Comparison of ENCODE assay signal across 9 cellular contexts in genomic region chr22:50641696-50642607, GRCh38. TPM values are rescaled to one million over a fixed set of nuclear protein-coding genes. Genes with fewer than 3 reads are reported as not detected.
DNase-seq lines count a peak whose midpoint lies in the region; ATAC-seq and TF ChIP-seq lines count a peak whose summit lies in the region.
"Had no signal": no experiment of that assay in that cellular context is flagged by ENCODE, and none has a peak within 500 bp of the region (broad histone marks: within the 10 kb centered on the region; RNA-seq: fewer than 3 reads in every experiment).

No MANE protein-coding gene starts in this region.

- no peak for TF ChIP-seq POLR2A in adrenal gland (IDR thresholded peaks at IDR 0.05)

- WGBS in adrenal gland, 4 donors, result 26 to 47% (median 35%) methylated on average over 12 to 17 of the region's 17 CpGs
- no CpG with 5 or more reads among the region's 17 CpGs for WGBS in trophoblast cell (ENCODE audit: extremely low coverage, insufficient coverage, insufficient read length)

- H2AFZ ChIP-seq in trophoblast cell (ENCODE audit: insufficient read depth, low read length, poor library complexity), result no peak overlapping the region

- no peak overlapping the region for H2BK120ac ChIP-seq in trophoblast cell (ENCODE audit: insufficient read depth, low read length, poor library complexity)

- H3K79me2 ChIP-seq in trophoblast cell (ENCODE audit: control insufficient read depth, insufficient read depth, low read length, poor library complexity), result no peaks in the 10 kb centered on the region

- no peak overlapping the region for H3K14ac ChIP-seq in trophoblast cell (ENCODE audit: low read length)

- no peak overlapping the region for H2BK5ac ChIP-seq in trophoblast cell (ENCODE audit: low read depth, low read length, poor library complexity)

- H3K4me2 ChIP-seq in trophoblast cell (ENCODE audit: low read length), result no peak overlapping the region

- no peak overlapping the region for H4K12ac ChIP-seq in trophoblast cell (ENCODE audit: low read depth, low read length)

- H3K27me3 ChIP-seq in adrenal gland (peaks cover 19% of the 10 kb centered on the region), right atrium auricular region (no peaks in the 10 kb centered on the region), trophoblast cell (ENCODE audit: insufficient read depth, low read length) (peaks cover 3% of the 10 kb centered on the region)

- no peak overlapping the region for H3K4ac ChIP-seq in trophoblast cell (ENCODE audit: low read depth, low read length)

- H3K9ac ChIP-seq in trophoblast cell (ENCODE audit: low read length), result no peak overlapping the region

- no peaks in the 10 kb centered on the region for H3K79me1 ChIP-seq in trophoblast cell (ENCODE audit: low read length)

- peak in 5 of 6 experiments; percentile 21 to 39 (median 35) for TF ChIP-seq CTCF in adrenal gland (IDR thresholded peaks at IDR 0.05)
- TF ChIP-seq CTCF in right atrium auricular region (IDR thresholded peaks at IDR 0.05), result peak in 1 of 2 donors; percentile 61

- H4K91ac ChIP-seq in trophoblast cell (ENCODE audit: low read depth, low read length), result no peak overlapping the region

- H3K4me1 ChIP-seq in adrenal gland (replicated peaks in 1 of 2) (peaks cover 0 to 7% of the 10 kb centered on the region in 2 donors), right atrium auricular region (peaks cover 0 to 18% of the 10 kb centered on the region in 2 donors), trophoblast cell (ENCODE audit: control insufficient read depth in 1 of 2, insufficient read depth in 2 of 2, low read length in 2 of 2) (peaks cover 3 to 4% of the 10 kb centered on the region in 2 experiments)

- H2AK5ac ChIP-seq in trophoblast cell (ENCODE audit: low read length), result no peak overlapping the region

- no peak overlapping the region for H3K18ac ChIP-seq in trophoblast cell (ENCODE audit: low read length)

- no peak overlapping the region for H4K8ac ChIP-seq in trophoblast cell (ENCODE audit: low read depth, low read length)

- DNase-seq in GM04504 (ENCODE audit: low read depth) (peak; percentile 3), adrenal gland (peak in 2 of 7 donors; percentile 41 to 66), right atrium auricular region (ENCODE audit: low spot score) (no peak), posterior vena cava (ENCODE audit: low spot score) (peak; percentile 74), NK-92 (lab: John Stamatoyannopoulos, UW; ENCODE audit: unreplicated experiment) (no peak), T1000 (lab: John Stamatoyannopoulos, UW) (no peak), trophoblast cell (no peak)
- DNase-seq: effector CD8-positive, alpha-beta T cell had no signal

- ATAC-seq in HG02759 (IDR thresholded peaks at IDR 0.05; ENCODE audit: unreplicated experiment), result no peak

- H2BK12ac ChIP-seq in trophoblast cell (ENCODE audit: low read length), result no peak overlapping the region

- H3K9me3 ChIP-seq in adrenal gland (replicated peaks in 1 of 3) (no peaks in the 10 kb centered on the region), right atrium auricular region (no peaks in the 10 kb centered on the region), trophoblast cell (ENCODE audit: insufficient read depth, low read depth, low read length) (peaks cover 2% of the 10 kb centered on the region)

- H3K27ac ChIP-seq in adrenal gland, result peak overlapping the region in 1 of 5 donors; percentile 58
- H3K27ac ChIP-seq in right atrium auricular region, result peak overlapping the region; percentile 51 to 55
- H3K27ac ChIP-seq in trophoblast cell (ENCODE audit: low read depth, low read length), result no peak overlapping the region

- intact Hi-C loops in adrenal gland (cut with DNase I) (no loop called here), posterior vena cava (cut with DNase I) (no loop called here)

- no peak overlapping the region for H3K23ac ChIP-seq in trophoblast cell (ENCODE audit: low read length)

- H3K4me3 ChIP-seq in adrenal gland (no peak overlapping the region), right atrium auricular region (no peak overlapping the region), trophoblast cell (ENCODE audit: low read depth, low read length) (no peak overlapping the region)

- H3K36me3 ChIP-seq in adrenal gland (replicated peaks in 1 of 2) (no peaks in the 10 kb centered on the region), right atrium auricular region (no peaks in the 10 kb centered on the region), trophoblast cell (ENCODE audit: control insufficient read depth in 1 of 2, insufficient read depth in 2 of 2, low read length in 2 of 2) (no peaks in the 10 kb centered on the region)

RNA-seq across cellular contexts. Expression of gene ARSA, which starts 14.0 kb away (rescaled TPM):
- total RNA-seq in adrenal gland (10 to 100 TPM; 35.6 to 87.8 (median 67.5) TPM), right atrium auricular region (10 to 100 TPM; 30.7 to 38.9 TPM), posterior vena cava (10 to 100 TPM; 21.8 to 29.4 TPM)
- polyA plus RNA-seq in adrenal gland, result 100 to 1,000 TPM in 2 of 3 donors, 1 to 10 TPM in 1; 5.5 to 168 (median 103) TPM
- 17.7 and 18.7 TPM in 2 replicates for polyA plus RNA-seq in trophoblast cell (2013)

RNA-seq across cellular contexts. Expression of gene SHANK3, which starts 30.7 kb away (rescaled TPM):
- 10 to 100 TPM in 3 of 8 donors, 1 to 10 TPM in 5; 5.4 to 26.1 (median 9.8) TPM for total RNA-seq in adrenal gland
- polyA plus RNA-seq in adrenal gland, result 10 to 100 TPM in 2 of 3 donors, under 1 TPM in 1; 0.88 to 44.0 (median 21.3) TPM
- total RNA-seq in right atrium auricular region, result 10 to 100 TPM in 1 of 2 donors, 1 to 10 TPM in 1; 8.2 to 12.3 TPM
- total RNA-seq in posterior vena cava, result 10 to 100 TPM; 24.2 to 34.4 TPM
- polyA plus RNA-seq in trophoblast cell (2013), result 1.3 and 1.4 TPM in 2 replicates

RNA-seq across cellular contexts. Expression of gene MAPK8IP2, which starts 41.4 kb away (rescaled TPM):
- 10 to 100 TPM; 14.8 to 30.1 (median 20.7) TPM for total RNA-seq in adrenal gland
- polyA plus RNA-seq in adrenal gland, result 10 to 100 TPM in 1 of 3 donors, 1 to 10 TPM in 2; 4.4 to 13.4 (median 5.0) TPM
- under 1 TPM; 0.26 to 0.71 TPM for total RNA-seq in right atrium auricular region
- total RNA-seq in posterior vena cava, result under 1 TPM; 0.24 to 0.56 TPM
- polyA plus RNA-seq in trophoblast cell (2013), result 0.58 and 0.66 TPM in 2 replicates

RNA-seq across cellular contexts. Expression of gene CHKB, which starts 59.3 kb away (rescaled TPM):
- total RNA-seq in adrenal gland, result 100 to 1,000 TPM in 3 of 8 donors, 10 to 100 TPM in 5; 34.1 to 110 (median 78.6) TPM
- 100 to 1,000 TPM in 2 of 3 donors, 10 to 100 TPM in 1; 44.4 to 917 (median 477) TPM for polyA plus RNA-seq in adrenal gland
- total RNA-seq in right atrium auricular region, result 10 to 100 TPM; 25.1 to 29.5 TPM
- 10 to 100 TPM; 30.1 to 31.6 TPM for total RNA-seq in posterior vena cava
- 40.3 and 43.1 TPM in 2 replicates for polyA plus RNA-seq in trophoblast cell (2013)

Comparison
In these comparisons a context has a peak if more than half of its experiments do, and no peak if none do; other contexts are left out.
1. DNase-seq: peak in GM04504 (single experiment) and posterior vena cava (single experiment); none in right atrium auricular region (single experiment), NK-92 (single experiment), T1000 (single experiment) and trophoblast cell (0 of 2).
2. RNA of gene MAPK8IP2, which starts 41.4 kb away (total RNA-seq): 14.8 to 30.1 TPM in adrenal gland; 0.26 to 0.71 TPM in right atrium auricular region and 0.24 to 0.56 TPM in posterior vena cava; every median in the first group is over 4 times any median in the second.